In the genomic region with DNA sequence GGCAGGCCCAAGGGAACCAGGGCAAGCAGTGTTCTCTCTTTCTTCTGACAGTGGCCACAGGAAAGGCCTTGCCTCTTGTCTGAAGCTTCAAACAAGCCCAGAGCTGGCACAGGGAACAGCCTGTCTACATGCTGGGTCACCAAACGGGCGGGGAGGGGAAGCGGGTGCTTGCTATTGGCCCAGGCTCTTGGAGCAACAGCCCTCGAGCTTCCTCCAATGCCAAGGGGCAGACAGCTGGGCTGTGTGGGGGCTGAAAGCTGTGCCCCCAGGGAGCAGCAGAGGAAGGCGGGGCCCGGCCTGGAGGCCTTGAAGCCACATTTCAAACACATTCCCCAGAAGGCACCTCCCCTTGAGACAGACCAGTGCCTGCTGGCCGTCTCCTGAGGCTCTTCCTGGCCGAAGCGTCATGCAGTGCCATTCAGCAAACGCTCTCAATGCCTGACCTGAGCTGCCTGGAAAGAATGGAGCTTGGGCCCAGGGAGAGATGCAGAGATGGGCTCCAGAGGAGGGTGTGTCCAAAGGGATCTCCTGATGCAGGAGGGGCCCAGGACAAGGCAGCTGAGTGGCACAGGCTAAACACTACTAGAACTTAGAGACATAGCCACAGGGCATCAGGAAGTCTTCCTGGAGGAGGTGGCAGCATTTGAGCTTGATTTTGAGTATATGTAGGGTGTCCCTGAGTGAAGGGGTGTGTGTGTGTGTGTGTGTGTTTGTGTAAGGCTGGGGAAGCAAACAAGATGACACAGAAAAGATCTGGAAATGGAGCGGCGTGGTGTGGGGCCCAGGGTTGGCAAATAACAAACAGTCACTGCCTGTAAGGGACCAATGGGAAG, we compare ENCODE assay signal across 10 cellular contexts. TPM values are rescaled to one million over a fixed set of nuclear protein-coding genes. Genes with fewer than 3 reads are reported as not detected.
A peak's percentile ranks its signal among the peaks of the same experiment; 100 is the strongest.
DNase-seq lines count a peak whose midpoint lies in the region; ATAC-seq, FAIRE-seq and TF ChIP-seq lines count a peak whose summit lies in the region.
"Had no signal": no experiment of that assay in that cellular context is flagged by ENCODE, and none has a peak within 500 bp of the region (broad histone marks: within the 10 kb centered on the region; RNA-seq: fewer than 3 reads in every experiment).

No MANE protein-coding gene starts in this region.

- H3K4me3 ChIP-seq in NB4 (ENCODE audit: low read depth, low read length), result no peak overlapping the region
- H3K4me3 ChIP-seq: dorsolateral prefrontal cortex, smooth muscle cell had no signal

- no peak overlapping the region for H3K27ac Mint-ChIP-seq in nephron progenitor cell

- no peak for TF ChIP-seq CTCF in NB4 (IDR thresholded peaks at IDR 0.05; ENCODE audit: low read depth, low read length)
- TF ChIP-seq CTCF in nephron progenitor cell (IDR thresholded peaks at IDR 0.05), result no peak

- peak; percentile 87 for DNase-seq in EH (ENCODE audit: low read depth)
- peak; percentile 97 for DNase-seq in NB4 (ENCODE audit: low read depth)
- DNase-seq in ecto neural progenitor cell (ENCODE audit: low spot score), result peak; percentile 81
- peak; percentile 56 for DNase-seq in nephron progenitor cell
- DNase-seq in GM12891 (ENCODE audit: insufficient read length, low spot score), result no peak
- DNase-seq in DMS153 (lab: John Stamatoyannopoulos, UW), result no peak
- no peak for DNase-seq in NCI-H510A (lab: John Stamatoyannopoulos, UW)

- TF ChIP-seq POLR2A in NB4 (IDR thresholded peaks at IDR 0.05; ENCODE audit: extremely low read depth, insufficient read length) (no peak), GM12891 (IDR thresholded peaks at IDR 0.05; ENCODE audit: low read depth, low read length) (no peak)

- no peaks in the 10 kb centered on the region for H3K36me3 Mint-ChIP-seq in nephron progenitor cell (ENCODE audit: low read depth)

- FAIRE-seq in GM12891 (lab: Jason Lieb, UNC), result no peak

- peak overlapping the region; percentile 74 for H3K4me3 Mint-ChIP-seq in nephron progenitor cell

- no peaks in the 10 kb centered on the region for H3K9me3 Mint-ChIP-seq in nephron progenitor cell

- peaks cover 76% of the 10 kb centered on the region for H3K27me3 Mint-ChIP-seq in nephron progenitor cell (ENCODE audit: low read depth, poor library complexity)

- peaks cover 37% of the 10 kb centered on the region for H3K4me1 Mint-ChIP-seq in nephron progenitor cell

- ATAC-seq in GM18861 (IDR thresholded peaks at IDR 0.05; ENCODE audit: unreplicated experiment), result no peak

TF ChIP-seq in GM12891, 5 proteins besides CTCF, POLR2A, EP300 and RAD21:
- TF ChIP-seq SPI1 (IDR thresholded peaks at IDR 0.05; ENCODE audit: low read depth, low read length), result no peak
- TF ChIP-seq PAX5 (IDR thresholded peaks at IDR 0.05; ENCODE audit: insufficient read depth, low read length, severe bottlenecking), result no peak
- no peak for TF ChIP-seq POLR2AphosphoS5 (IDR thresholded peaks at IDR 0.05; ENCODE audit: low read depth, low read length)
- TF ChIP-seq POU2F2 (IDR thresholded peaks at IDR 0.05; ENCODE audit: low read depth, low read length), result no peak

RNA-seq across cellular contexts. Expression of a gene that starts 2.5 kb away (rescaled TPM):
- 0.06 TPM for polyA plus RNA-seq in GM12891 (2012; ENCODE audit: low read depth, missing spikeins)

RNA-seq across cellular contexts. Expression of a gene that starts 39.9 kb away (rescaled TPM):
- 0.15 TPM for polyA plus RNA-seq in GM12891 (2012; ENCODE audit: low read depth, missing spikeins)

Comparison
In these comparisons a context has a peak if more than half of its experiments do, and no peak if none do; other contexts are left out.
1. DNase-seq: peak in EH (single experiment), NB4 (single experiment), ecto neural progenitor cell (single experiment) and nephron progenitor cell (single experiment); none in GM12891 (single experiment), DMS153 (single experiment) and NCI-H510A (single experiment).